In genomic region chr4:3641501-3641900, GRCh38 we compare ENCODE assay signal across 28 cellular contexts.
"Had no signal": no experiment of that assay in that cellular context is flagged by ENCODE, and none has a peak within 500 bp of the region (broad histone marks: within the 10 kb centered on the region; RNA-seq: fewer than 3 reads in every experiment).

No MANE protein-coding gene starts in this region.

- ATAC-seq: activated CD4-positive, alpha-beta T cell treated with anti-CD3 and anti-CD28 coated beads for 36 hours; activated CD8-positive, alpha-beta memory T cell treated with anti-CD3 and anti-CD28 coated beads, Interleukin-2, amount 10 ng/mL, durations not matched to agents 7 days and 5 days; activated CD8-positive, alpha-beta T cell treated with anti-CD3 and anti-CD28 coated beads, Interleukin-2, amount 10 ng/mL, durations not matched to agents 7 days and 5 days; activated naive CD8-positive, alpha-beta T cell treated with anti-CD3 and anti-CD28 coated beads, Interleukin-2, amount 50 U/mL, for 24 hours; body of pancreas; foreskin keratinocyte; gastrocnemius medialis had no signal

- H3K36me3 ChIP-seq: adrenal gland, esophagus muscularis mucosa, gastrocnemius medialis had no signal

- H3K27ac ChIP-seq: adrenal gland, body of pancreas, coronary artery, dorsolateral prefrontal cortex, esophagus muscularis mucosa, foreskin keratinocyte, gastrocnemius medialis had no signal

- H3K4me3 ChIP-seq: adrenal gland, body of pancreas, coronary artery, dorsolateral prefrontal cortex, esophagus muscularis mucosa, gastrocnemius medialis had no signal

- H3K4me1 ChIP-seq: adrenal gland, body of pancreas, foreskin keratinocyte, gastrocnemius medialis had no signal

- H3K9me3 ChIP-seq: adrenal gland, body of pancreas, esophagus muscularis mucosa, gastrocnemius medialis had no signal

- H3K27me3 ChIP-seq: adrenal gland, body of pancreas had no signal

- DNase-seq: activated CD4-positive, alpha-beta memory T cell treated with anti-CD3 and anti-CD28 coated beads for 36 hours; activated CD4-positive, alpha-beta T cell treated with anti-CD3 and anti-CD28 coated beads for 36 hours; activated CD4-positive, alpha-beta T cell treated with anti-CD3 and anti-CD28 coated beads, Interleukin-2, amount 10 ng/mL, durations not matched to agents 24 days and 14 days; activated CD4-positive, CD25-positive, alpha-beta regulatory T cell; activated CD4-positive, CD25-positive, alpha-beta regulatory T cell treated with anti-CD3 and anti-CD28 coated beads, Interleukin-2, amount 50 U/mL, for 72 hours; activated CD8-positive, alpha-beta memory T cell treated with anti-CD3 and anti-CD28 coated beads, Interleukin-2, amount 10 ng/mL, durations not matched to agents 7 days and 5 days; activated CD8-positive, alpha-beta memory T cell treated with anti-CD3 and anti-CD28 coated beads, Interleukin-2, amount 50 U/mL, for 4 hours; activated CD8-positive, alpha-beta T cell treated with anti-CD3 and anti-CD28 coated beads, Interleukin-2, amount 10 ng/mL, durations not matched to agents 7 days and 5 days; activated effector memory CD4-positive, alpha-beta T cell treated with anti-CD3 and anti-CD28 coated beads, Interleukin-2, amount 50 U/mL, for 16 hours; activated naive CD4-positive, alpha-beta T cell treated with anti-CD3 and anti-CD28 coated beads for 36 hours; activated naive CD8-positive, alpha-beta T cell treated with anti-CD3 and anti-CD28 coated beads for 36 hours; activated naive CD8-positive, alpha-beta T cell treated with anti-CD3 and anti-CD28 coated beads, Interleukin-2, amount 50 U/mL, for 24 hours; activated T-cell treated with anti-CD3 and anti-CD28 coated beads, Interleukin-2, amount 50 U/mL, for 1 hour; activated T-cell treated with anti-CD3 and anti-CD28 coated beads, Interleukin-2, amount 50 U/mL, for 48 hours; adrenal gland; amygdala; body of pancreas; caudate nucleus; cerebellar nuclear complex; effector memory CD4-positive, alpha-beta T cell; erythroblast; foreskin keratinocyte; gastrocnemius medialis; glutamatergic neuron; T-helper 2 cell had no signal
